In genomic region chr5:76113103-76113502, GRCh38 we compare ENCODE assay signal across 25 cellular contexts.
"Had no signal": no experiment of that assay in that cellular context is flagged by ENCODE, and none has a peak within 500 bp of the region (broad histone marks: within the 10 kb centered on the region; RNA-seq: fewer than 3 reads in every experiment).

No MANE protein-coding gene starts in this region.

- ATAC-seq: activated CD4-positive, alpha-beta T cell treated with anti-CD3 and anti-CD28 coated beads for 36 hours; activated T-helper 17 cell treated with anti-CD3 and anti-CD28 coated beads, Interleukin-2, amount 50 U/mL, for 72 hours; effector memory CD8-positive, alpha-beta T cell; esophagus mucosa; T-helper 17 cell had no signal

- DNase-seq: activated CD4-positive, alpha-beta memory T cell treated with anti-CD3 and anti-CD28 coated beads, Interleukin-2, amount 10 ng/mL, durations not matched to agents 7 days and 5 days; activated CD4-positive, alpha-beta T cell treated with anti-CD3 and anti-CD28 coated beads for 36 hours; activated CD4-positive, alpha-beta T cell treated with anti-CD3 and anti-CD28 coated beads, Interleukin-2, amount 10 ng/mL, durations not matched to agents 24 days and 14 days; activated CD4-positive, CD25-positive, alpha-beta regulatory T cell; activated CD4-positive, CD25-positive, alpha-beta regulatory T cell treated with anti-CD3 and anti-CD28 coated beads, Interleukin-2, amount 50 U/mL, for 72 hours; activated CD8-positive, alpha-beta memory T cell treated with anti-CD3 and anti-CD28 coated beads, Interleukin-2, amount 50 U/mL, for 48 hours; activated effector memory CD4-positive, alpha-beta T cell treated with Interleukin-2 at 50 U/mL for 16 hours; activated gamma-delta T cell treated with Interleukin-2 at 50 U/mL for 16 hours; activated naive CD4-positive, alpha-beta T cell treated with anti-CD3 and anti-CD28 coated beads, Interleukin-2, amount 50 U/mL, for 16 hours; activated naive CD4-positive, alpha-beta T cell treated with Interleukin-2 at 50 U/mL for 16 hours; activated T-cell treated with anti-CD3 and anti-CD28 coated beads for 4 hours; activated T-cell treated with anti-CD3 and anti-CD28 coated beads, Interleukin-2, amount 50 U/mL, for 24 hours; amniotic stem cell; anterior cingulate cortex; brain microvascular endothelial cell; cortex of kidney; dermis blood vessel endothelial cell; effector CD4-positive, alpha-beta T cell; effector memory CD8-positive, alpha-beta T cell; foreskin fibroblast; T-helper 1 cell; T-helper 17 cell; T1000 had no signal

- H3K27ac ChIP-seq: brain microvascular endothelial cell had no signal

- H3K27me3 ChIP-seq: brain microvascular endothelial cell had no signal

- H3K36me3 ChIP-seq: brain microvascular endothelial cell had no signal
